In the genomic region with DNA sequence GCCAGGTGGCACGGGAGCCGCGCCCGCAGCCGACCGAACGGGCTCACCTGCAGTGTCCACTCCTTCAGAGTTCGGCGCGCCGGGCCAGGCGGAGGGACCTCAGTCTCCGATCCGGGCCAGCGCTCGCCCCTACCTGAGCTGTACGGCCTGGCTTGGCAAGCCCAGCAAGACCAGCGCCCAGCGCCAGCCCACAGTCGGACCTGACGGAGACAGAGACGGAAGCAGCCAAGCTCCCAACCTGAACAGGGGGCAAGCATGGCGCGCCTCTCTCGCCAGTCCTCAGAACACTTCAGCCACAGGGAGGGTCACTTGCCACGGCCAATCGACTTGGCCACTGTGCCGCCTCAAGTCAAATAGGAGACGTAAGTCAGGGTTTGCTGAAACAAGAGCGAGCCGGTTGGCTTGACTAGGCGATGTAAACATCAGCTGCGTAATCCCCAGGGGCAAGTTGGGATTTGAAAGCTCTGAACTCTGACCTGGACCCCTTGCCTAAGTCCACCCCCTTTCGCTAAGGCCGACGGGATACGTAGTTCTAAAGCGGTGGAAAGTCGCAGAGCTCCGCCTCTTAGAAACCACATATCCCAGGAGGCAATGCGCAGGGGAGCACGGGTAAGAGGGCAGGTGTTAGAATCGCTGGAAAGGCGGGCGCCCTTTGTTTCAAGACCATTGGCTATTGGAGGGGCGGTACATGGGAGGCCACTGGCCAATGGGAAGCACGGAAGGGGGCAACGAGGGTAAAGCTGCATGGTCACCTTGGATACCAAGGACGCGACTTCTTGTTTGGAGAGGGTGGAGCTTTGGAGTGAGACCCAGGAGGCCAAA, we compare ENCODE assay signal across 8 cellular contexts. TPM values are rescaled to one million over a fixed set of nuclear protein-coding genes. Genes with fewer than 3 reads are reported as not detected.
DNase-seq lines count a peak whose midpoint lies in the region; ATAC-seq and TF ChIP-seq lines count a peak whose summit lies in the region.
"Not testable (repeated sequence)": the region's sequence is repeated elsewhere in the genome, so short reads cannot be mapped to it uniquely, and the experiment has no call there.

TSS of gene CCDC146 (plus strand) at position 756 of the 822 bp plus-strand sequence. CDS start 45,054 bp downstream, outside the sequence.

- peak; percentile 96 for DNase-seq in GM04504 (ENCODE audit: low read depth)
- peak; percentile 99 for DNase-seq in NCI-H1092 (lab: John Stamatoyannopoulos, UW)
- DNase-seq in SK-N-SH, result peak; percentile 92
- peak; percentile 94 for DNase-seq in activated naive CD4-positive, alpha-beta T cell treated with anti-CD3 and anti-CD28 coated beads, Interleukin-2, amount 50 U/mL, for 16 hours
- DNase-seq in globus pallidus (ENCODE audit: low spot score), result peak; percentile 99
- peak; percentile 95 for DNase-seq in non-pigmented ciliary epithelial cell (ENCODE audit: low read depth)

- not testable (repeated sequence) for TF ChIP-seq CTCF in SK-N-SH (IDR thresholded peaks at IDR 0.05); subcutaneous adipose tissue (IDR thresholded peaks at IDR 0.05; ENCODE audit: low read depth)

- H3K9me2 ChIP-seq in SK-N-SH, result not testable (repeated sequence)

- not testable (repeated sequence) for TF ChIP-seq RAD21 in SK-N-SH (IDR thresholded peaks at IDR 0.05; ENCODE audit: low read length)

- not testable (repeated sequence) for H3K27me3 ChIP-seq in SK-N-SH (ENCODE audit: insufficient read depth)

- not testable (repeated sequence) for H4K20me1 ChIP-seq in SK-N-SH (ENCODE audit: insufficient read depth)

- ATAC-seq in HG02623 (IDR thresholded peaks at IDR 0.05; ENCODE audit: unreplicated experiment), result peak; percentile 98

- peak within 1 kb of the TSS in 1 of 2 experiments; percentile 64; a peak in 2 of 4 replicates for H3K27ac ChIP-seq in SK-N-SH (ENCODE audit: low read depth in 2 of 2, low read length in 1 of 2)

- peak within 1 kb of the TSS; percentile 76 to 90 for H3K4me3 ChIP-seq in SK-N-SH (ENCODE audit: low read depth in 2 of 2, low read length in 1 of 2)

- peak within 1 kb of the TSS; percentile 92 for H3K4me2 ChIP-seq in SK-N-SH

- not testable (repeated sequence) for H3K79me2 ChIP-seq in SK-N-SH (ENCODE audit: insufficient read depth)

- peak within 1 kb of the TSS; percentile 91 for H2AFZ ChIP-seq in SK-N-SH (ENCODE audit: low read depth)

- not testable (repeated sequence) for H3K36me3 ChIP-seq in SK-N-SH (replicated peaks in 1 of 2; ENCODE audit: control insufficient read depth in 1 of 2, insufficient read depth in 2 of 2, low read length in 1 of 2)

- H3F3A ChIP-seq in SK-N-SH (replicated peaks; ENCODE audit: insufficient read depth), result not testable (repeated sequence)

- POLR2A ChIA-PET in SK-N-SH (lab: Yijun Ruan, JAX), result interaction anchor here (0.6 to 1.2 kb wide), 3 partner anchors 210 to 804 kb away, joined by 3 to 10 read pairs (median 3); partner anchors contain the start of gene PTPN12

- TF ChIP-seq EP300 in SK-N-SH (IDR thresholded peaks at IDR 0.05; ENCODE audit: borderline replicate concordance in 1 of 2, low read depth in 1 of 2, low read length in 1 of 2), result not testable (repeated sequence)

- CTCF ChIA-PET in SK-N-SH (lab: Yijun Ruan, JAX), result interaction anchor here (1.0 to 1.4 kb wide), 4 partner anchors 125 to 210 kb away, joined by 3 to 20 read pairs (median 6); no protein-coding TSS in a partner anchor

- H3K9ac ChIP-seq in SK-N-SH, result peak within 1 kb of the TSS; percentile 72

- WGBS in SK-N-SH (ENCODE audit: low lambda C conversion rate), result 2% methylated on average over 34 of the region's 50 CpGs

- not testable (repeated sequence) for H3K9me3 ChIP-seq in SK-N-SH

- not testable (repeated sequence) for H3K4me1 ChIP-seq in SK-N-SH (ENCODE audit: control insufficient read depth in 1 of 2, insufficient read depth in 2 of 2, low read depth in 1 of 2, low read length in 1 of 2)

TF ChIP-seq in SK-N-SH, 30 proteins besides CTCF, POLR2A, EP300 and RAD21:
- TF ChIP-seq, protein P1, sequence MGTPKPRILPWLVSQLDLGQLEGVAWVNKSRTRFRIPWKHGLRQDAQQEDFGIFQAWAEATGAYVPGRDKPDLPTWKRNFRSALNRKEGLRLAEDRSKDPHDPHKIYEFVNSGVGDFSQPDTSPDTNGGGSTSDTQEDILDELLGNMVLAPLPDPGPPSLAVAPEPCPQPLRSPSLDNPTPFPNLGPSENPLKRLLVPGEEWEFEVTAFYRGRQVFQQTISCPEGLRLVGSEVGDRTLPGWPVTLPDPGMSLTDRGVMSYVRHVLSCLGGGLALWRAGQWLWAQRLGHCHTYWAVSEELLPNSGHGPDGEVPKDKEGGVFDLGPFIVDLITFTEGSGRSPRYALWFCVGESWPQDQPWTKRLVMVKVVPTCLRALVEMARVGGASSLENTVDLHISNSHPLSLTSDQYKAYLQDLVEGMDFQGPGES (IDR thresholded peaks at IDR 0.05; ENCODE audit: low read depth, low read length), result peak; percentile 41; the same call in 1 of the 2 replicates
- TF ChIP-seq MAX (IDR thresholded peaks at IDR 0.05; ENCODE audit: low read depth), result peak; percentile 81
- TF ChIP-seq RFX5 (IDR thresholded peaks at IDR 0.05; ENCODE audit: low read length), result peak; percentile 79; the same call in 1 of the 2 replicates
- peak; percentile 98 for TF ChIP-seq CHD2 (IDR thresholded peaks at IDR 0.05; ENCODE audit: low read length, partially characterized antibody)
- TF ChIP-seq, protein P2, sequence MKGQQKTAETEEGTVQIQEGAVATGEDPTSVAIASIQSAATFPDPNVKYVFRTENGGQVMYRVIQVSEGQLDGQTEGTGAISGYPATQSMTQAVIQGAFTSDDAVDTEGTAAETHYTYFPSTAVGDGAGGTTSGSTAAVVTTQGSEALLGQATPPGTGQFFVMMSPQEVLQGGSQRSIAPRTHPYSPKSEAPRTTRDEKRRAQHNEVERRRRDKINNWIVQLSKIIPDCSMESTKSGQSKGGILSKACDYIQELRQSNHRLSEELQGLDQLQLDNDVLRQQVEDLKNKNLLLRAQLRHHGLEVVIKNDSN (IDR thresholded peaks at IDR 0.05; ENCODE audit: borderline replicate concordance, low read depth), result peak; percentile 45; the same call in 1 of the 2 replicates
- TF ChIP-seq GABPA (IDR thresholded peaks at IDR 0.05; ENCODE audit: low read depth), result peak; percentile 67
- TF ChIP-seq TCF12 (IDR thresholded peaks at IDR 0.05), result peak; percentile 49; the same call in 1 of the 2 replicates
- 0 out of 2 replicates have a peak, but pooled peaks have one; percentile 45 for TF ChIP-seq SIN3A (IDR thresholded peaks at IDR 0.05; ENCODE audit: borderline replicate concordance, low read depth, low read length)
- peak; percentile 76 for TF ChIP-seq YY1 (IDR thresholded peaks at IDR 0.05; ENCODE audit: low read depth)
- peak; percentile 69 for TF ChIP-seq NRF1 (IDR thresholded peaks at IDR 0.05; ENCODE audit: low read depth, low read length)
- TF ChIP-seq ELF1 (IDR thresholded peaks at IDR 0.05), result 0 out of 2 replicates have a peak, but pooled peaks have one; percentile 37
- peak; percentile 68 for TF ChIP-seq MXI1 (IDR thresholded peaks at IDR 0.05; ENCODE audit: low read depth, low read length)

RNA-seq across cellular contexts. Expression of gene CCDC146, which starts in this region (rescaled TPM):
- polyA plus RNA-seq in SK-N-SH (2012; rRNA removed), result 2.7 and 4.0 TPM in 2 replicates
- 2.3 and 2.4 TPM in 2 replicates for polyA plus RNA-seq in SK-N-SH (2012; cell fraction: cytosol; rRNA removed)
- 12.2 and 15.5 TPM in 2 replicates for polyA plus RNA-seq in SK-N-SH (2012; cell fraction: nucleus; rRNA removed)
- 10 to 100 TPM; 11.9 to 16.1 (median 15.5) TPM for total RNA-seq in subcutaneous adipose tissue
